In the genomic region with DNA sequence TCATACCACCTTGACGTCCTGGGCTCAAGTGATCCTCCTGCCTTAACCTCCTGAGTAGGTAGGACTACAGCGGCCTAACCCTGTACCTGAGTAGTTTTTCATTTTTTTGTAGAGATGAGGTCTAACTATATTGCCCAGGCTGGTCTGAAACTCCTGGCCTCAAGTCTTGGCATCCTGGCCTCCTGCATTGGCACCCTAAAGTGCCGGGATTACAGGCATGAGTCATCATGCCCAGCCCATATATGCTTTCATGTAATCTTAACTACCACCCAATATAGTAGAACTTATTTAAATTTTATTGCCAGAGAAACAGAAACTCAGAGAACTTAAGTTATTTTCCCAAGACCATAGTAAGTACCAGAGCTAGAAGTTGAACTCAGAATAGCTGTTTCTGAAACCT, we compare ENCODE assay signal across 18 cellular contexts. TPM values are rescaled to one million over a fixed set of nuclear protein-coding genes. Genes with fewer than 3 reads are reported as not detected.
DNase-seq lines count a peak whose midpoint lies in the region; ATAC-seq, FAIRE-seq and TF ChIP-seq lines count a peak whose summit lies in the region.
"Had no signal": no experiment of that assay in that cellular context is flagged by ENCODE, and none has a peak within 500 bp of the region (broad histone marks: within the 10 kb centered on the region; RNA-seq: fewer than 3 reads in every experiment).

No MANE protein-coding gene starts in this region.

- no peaks in the 10 kb centered on the region for H3K9me2 ChIP-seq in MM.1S (replicated peaks; ENCODE audit: insufficient read depth, low read length)

- no peak for ATAC-seq in sciatic nerve
- ATAC-seq: A549, GM12878, GM23338 had no signal

- H3K4me2 ChIP-seq in MM.1S (ENCODE audit: low read depth, low read length): no peak overlapping the region
- H3K4me2 ChIP-seq: A549, GM23338 had no signal

- H3F3A ChIP-seq in MM.1S (ENCODE audit: insufficient read depth, low read length): no peaks in the 10 kb centered on the region

- H3K27me3 ChIP-seq in Peyer's patch (no peaks in the 10 kb centered on the region), small intestine (ENCODE audit: control insufficient read depth in 2 of 2, insufficient read depth in 2 of 2, low read length in 2 of 2) (no peaks in the 10 kb centered on the region), MM.1S (replicated peaks; ENCODE audit: insufficient read depth, low read length) (no peaks in the 10 kb centered on the region)

- intact Hi-C loops in sciatic nerve (cut with DNase I): no loop called here

- H4K20me1 ChIP-seq in MM.1S (ENCODE audit: insufficient read depth, low read length): no peaks in the 10 kb centered on the region

- WGBS in small intestine, 3 donors: 38 to 79% (median 40%) methylated on average over 3 of the region's 3 CpGs

- H3K9me3 ChIP-seq in Peyer's patch (no peaks in the 10 kb centered on the region), small intestine (ENCODE audit: control insufficient read depth, low read depth) (no peaks in the 10 kb centered on the region), MM.1S (replicated peaks; ENCODE audit: insufficient read depth, low read length) (no peaks in the 10 kb centered on the region)
- H3K9me3 ChIP-seq: A549, BE2C had no signal

- FAIRE-seq in small intestine (lab: Jason Lieb, UNC): no peak
- FAIRE-seq: A549, GM12878 had no signal

- DNase-seq in LoVo (ENCODE audit: low spot score): peak; percentile 48
- peak in 2 of 3 donors; percentile 50 to 55 for DNase-seq in Peyer's patch
- peak; percentile 19 for DNase-seq in epithelial cell of esophagus (ENCODE audit: low read depth)
- DNase-seq in small intestine: peak; percentile 73
- DNase-seq in NCI-H1417 (lab: John Stamatoyannopoulos, UW): no peak
- DNase-seq in MM.1S: no peak
- no peak for DNase-seq in sciatic nerve (ENCODE audit: low spot score)
- DNase-seq: BE2C; CD4-positive, alpha-beta memory T cell; DMS79; H9 had no signal

- H3K79me2 ChIP-seq in MM.1S (ENCODE audit: low read length): no peaks in the 10 kb centered on the region

- TF ChIP-seq CTCF in Peyer's patch (IDR thresholded peaks at IDR 0.05): no peak
- TF ChIP-seq CTCF in epithelial cell of esophagus (IDR thresholded peaks at IDR 0.05; ENCODE audit: insufficient read depth, low read depth, low read length, missing control alignments): no peak
- TF ChIP-seq CTCF in MM.1S (IDR thresholded peaks at IDR 0.05; ENCODE audit: low read length): no peak

- H3K36me3 ChIP-seq in Peyer's patch: no peaks in the 10 kb centered on the region
- H3K36me3 ChIP-seq in small intestine (ENCODE audit: control insufficient read depth in 2 of 2, insufficient read depth in 2 of 2, low read length in 2 of 2): no peaks in the 10 kb centered on the region
- no peaks in the 10 kb centered on the region for H3K36me3 ChIP-seq in MM.1S (replicated peaks; ENCODE audit: insufficient read depth, low read length)
- H3K36me3 ChIP-seq: BE2C had no signal

- H3K9ac ChIP-seq in MM.1S (ENCODE audit: low read length): no peak overlapping the region

- no peak overlapping the region for H2AFZ ChIP-seq in MM.1S (ENCODE audit: low read length)
- H2AFZ ChIP-seq: GM23338 had no signal

- no peak for TF ChIP-seq POLR2A in Peyer's patch (IDR thresholded peaks at IDR 0.05)

- no peak overlapping the region for H3K27ac ChIP-seq in Peyer's patch
- no peak overlapping the region for H3K27ac ChIP-seq in small intestine (ENCODE audit: low read depth in 1 of 2, low read length in 1 of 2)
- H3K27ac ChIP-seq in MM.1S (ENCODE audit: low read length): no peak overlapping the region
- H3K27ac ChIP-seq: A549, C4-2B had no signal

- H3K4me1 ChIP-seq in Peyer's patch (no peaks in the 10 kb centered on the region), small intestine (ENCODE audit: control insufficient read depth in 2 of 2, insufficient read depth in 1 of 2, low read depth in 1 of 2, low read length in 1 of 2) (no peaks in the 10 kb centered on the region), MM.1S (ENCODE audit: low read length) (0 out of 2 replicates have a peak, but pooled peaks cover 3% of the 10 kb centered on the region)
- H3K4me1 ChIP-seq: A549, BE2C had no signal

- H3K4me3 ChIP-seq in Peyer's patch (no peak overlapping the region), epithelial cell of esophagus (ENCODE audit: low read length) (no peak overlapping the region), small intestine (ENCODE audit: low read depth in 1 of 2, low read length in 2 of 2) (no peak overlapping the region), MM.1S (ENCODE audit: low read length) (no peak overlapping the region)
- H3K4me3 ChIP-seq: A549, GM12878, GM23338 had no signal

RNA-seq across cellular contexts. Expression of gene AFM, which starts 27.1 kb away (rescaled TPM):
- total RNA-seq in Peyer's patch: not detected
- under 1 TPM in 1 of 3 donors, not detected in 2; 0.01 TPM for polyA plus RNA-seq in small intestine
- total RNA-seq in sciatic nerve: not detected
- total RNA-seq: CD4-positive, alpha-beta memory T cell; G401; GM12878; GM23338; H9; HT-29 had no signal
- polyA plus RNA-seq: A549; AG04450; CD4-positive, alpha-beta memory T cell; GM12878; GM23338 had no signal

Comparison
In these comparisons a context has a peak if more than half of its experiments do, and no peak if none do; other contexts are left out.
1. DNase-seq: peak in LoVo (single experiment), Peyer's patch (2 of 3), epithelial cell of esophagus (single experiment) and small intestine (single experiment); none in NCI-H1417 (0 of 3), MM.1S (single experiment) and sciatic nerve (single experiment).